Comparison of ENCODE assay signal across 17 cellular contexts in genomic region chrX:44071070-44071645, GRCh38.
DNase-seq lines count a peak whose midpoint lies in the region; ATAC-seq and TF ChIP-seq lines count a peak whose summit lies in the region.
"Had no signal": no experiment of that assay in that cellular context is flagged by ENCODE, and none has a peak within 500 bp of the region (broad histone marks: within the 10 kb centered on the region; RNA-seq: fewer than 3 reads in every experiment).

No MANE protein-coding gene starts in this region.

- no peaks in the 10 kb centered on the region for H3K9me3 Mint-ChIP-seq in GM23338

- H3K9me2 ChIP-seq in GM23338 (ENCODE audit: insufficient read depth), result 0 out of 2 replicates have a peak, but pooled peaks cover 3% of the 10 kb centered on the region

- peak; percentile 86 for DNase-seq in G401 (ENCODE audit: low spot score)
- peak; percentile 35 for DNase-seq in M059J (ENCODE audit: low read depth)
- peak; percentile 85 for DNase-seq in cerebellar cortex (ENCODE audit: low spot score)
- DNase-seq in osteoblast (ENCODE audit: insufficient read length, low spot score, missing footprints), result peak; percentile 44
- DNase-seq in GM23338 (ENCODE audit: low spot score), result no peak
- DNase-seq in activated CD8-positive, alpha-beta memory T cell treated with anti-CD3 and anti-CD28 coated beads for 24 hours, result no peak
- no peak for DNase-seq in cortex of kidney (lab: John Stamatoyannopoulos, UW)
- DNase-seq: H9, Kasumi-1, NCI-H1105, NCI-H1694, NCI-H226, NCI-H526 treated with DMSO at 0.1 percent for 48 hours, RPMI8226, SW 1271 had no signal

- no peaks in the 10 kb centered on the region for H3K79me2 ChIP-seq in osteoblast (ENCODE audit: insufficient read depth, low read length)
- no peaks in the 10 kb centered on the region for H3K79me2 ChIP-seq in GM23338 (replicated peaks; ENCODE audit: insufficient read depth)

- H3K9me3 ChIP-seq in osteoblast (ENCODE audit: low read depth, low read length), result no peaks in the 10 kb centered on the region
- H3K9me3 ChIP-seq: SJSA1 had no signal

- H3K27me3 ChIP-seq in osteoblast (ENCODE audit: insufficient read depth, low read length) (peaks cover 7% of the 10 kb centered on the region), GM23338 (ENCODE audit: insufficient read depth) (no peaks in the 10 kb centered on the region)
- H3K27me3 ChIP-seq: BLaER1 treated with 17β-estradiol and CSF1 and Interleukin-3, amounts not matched to agents 10 nM and 100 nM; SJSA1 had no signal

- no peaks in the 10 kb centered on the region for H3K36me3 Mint-ChIP-seq in GM23338 (ENCODE audit: low read depth)

- no peak overlapping the region for H3K27ac Mint-ChIP-seq in GM23338
- H3K27ac Mint-ChIP-seq: H9 had no signal

- H2AFZ ChIP-seq in osteoblast (ENCODE audit: low read length) (no peak overlapping the region), GM23338 (no peak overlapping the region)

- in situ Hi-C loops in G401 (cut with HindIII; ENCODE audit: low sequenced_read_pairs), result no loop called here

- no peaks in the 10 kb centered on the region for H3F3A ChIP-seq in GM23338 (replicated peaks; ENCODE audit: low read depth)

- H4K20me1 ChIP-seq in osteoblast (ENCODE audit: insufficient read depth, low read length), result no peaks in the 10 kb centered on the region
- H4K20me1 ChIP-seq in GM23338 (replicated peaks; ENCODE audit: insufficient read depth), result no peaks in the 10 kb centered on the region
- H4K20me1 ChIP-seq: BLaER1 treated with 17β-estradiol and CSF1 and Interleukin-3, amounts not matched to agents 10 nM and 100 nM had no signal

- no peak for ATAC-seq in GM23338

- no peaks in the 10 kb centered on the region for H3K4me1 Mint-ChIP-seq in GM23338

- no peaks in the 10 kb centered on the region for H3K36me3 ChIP-seq in osteoblast (ENCODE audit: insufficient read depth, low read length)
- no peaks in the 10 kb centered on the region for H3K36me3 ChIP-seq in GM23338 (ENCODE audit: insufficient read depth)
- H3K36me3 ChIP-seq: BLaER1 treated with 17β-estradiol and CSF1 and Interleukin-3, amounts not matched to agents 10 nM and 100 nM; SJSA1 had no signal

- H3K4me3 ChIP-seq in osteoblast (ENCODE audit: insufficient read depth, low read length) (no peak overlapping the region), GM23338 (no peak overlapping the region)
- H3K4me3 ChIP-seq: BLaER1 treated with 17β-estradiol and CSF1 and Interleukin-3, amounts not matched to agents 10 nM and 100 nM; SJSA1 had no signal

- no peak overlapping the region for H3K27ac ChIP-seq in osteoblast (ENCODE audit: low read depth, low read length)
- H3K27ac ChIP-seq in GM23338 (ENCODE audit: low read depth), result no peak overlapping the region
- H3K27ac ChIP-seq: BLaER1 treated with 17β-estradiol and CSF1 and Interleukin-3, amounts not matched to agents 10 nM and 100 nM; SJSA1 had no signal

- H3K4me3 Mint-ChIP-seq in GM23338, result no peak overlapping the region
- H3K4me3 Mint-ChIP-seq: H9 had no signal

- peaks cover 2% of the 10 kb centered on the region for H3K27me3 Mint-ChIP-seq in GM23338 (ENCODE audit: insufficient read depth, low read depth, poor library complexity)

- TF ChIP-seq CTCF in osteoblast (IDR thresholded peaks at IDR 0.05; ENCODE audit: extremely low read depth, low read depth, low read length) (no peak), GM23338 (conservative IDR thresholded peaks at IDR 0.05; ENCODE audit: low read depth in 2 of 2) (no peak)

- H3K4me1 ChIP-seq in osteoblast (ENCODE audit: insufficient read depth, low read length) (peaks cover 10% of the 10 kb centered on the region), GM23338 (ENCODE audit: insufficient read depth) (no peaks in the 10 kb centered on the region)
- H3K4me1 ChIP-seq: BLaER1 treated with 17β-estradiol and CSF1 and Interleukin-3, amounts not matched to agents 10 nM and 100 nM; SJSA1 had no signal

- H3K4me2 ChIP-seq in osteoblast (ENCODE audit: insufficient read depth, low read length) (no peak overlapping the region), GM23338 (no peak overlapping the region)
- H3K4me2 ChIP-seq: BLaER1 treated with 17β-estradiol and CSF1 and Interleukin-3, amounts not matched to agents 10 nM and 100 nM had no signal

TF ChIP-seq in GM23338, 12 proteins besides CTCF, POLR2A, EP300 and RAD21 (continues in another document):
- TF ChIP-seq ZNF114 (CRISPR knock-in tag; IDR thresholded peaks at IDR 0.05) (no peak), POLR2AphosphoS5 (IDR thresholded peaks at IDR 0.05; ENCODE audit: low read depth) (no peak), STAT1 (IDR thresholded peaks at IDR 0.05; ENCODE audit: unreplicated experiment) (no peak), ZNF462 (CRISPR knock-in tag; IDR thresholded peaks at IDR 0.05) (no peak), NANOG (IDR thresholded peaks at IDR 0.05; ENCODE audit: borderline replicate concordance) (no peak), ZNF331 (CRISPR knock-in tag; IDR thresholded peaks at IDR 0.05; ENCODE audit: low read depth) (no peak)

Comparison
In these comparisons a context has a peak if more than half of its experiments do, and no peak if none do; other contexts are left out.
1. DNase-seq: peak in G401 (single experiment), M059J (single experiment), cerebellar cortex (single experiment) and osteoblast (single experiment); none in GM23338 (single experiment), activated CD8-positive, alpha-beta memory T cell treated with anti-CD3 and anti-CD28 coated beads for 24 hours (single experiment) and cortex of kidney (single experiment).